Comparison of ENCODE assay signal across 24 cellular contexts in genomic region chr15:68303134-68303533, GRCh38.
"Had no signal": no experiment of that assay in that cellular context is flagged by ENCODE, and none has a peak within 500 bp of the region (broad histone marks: within the 10 kb centered on the region; RNA-seq: fewer than 3 reads in every experiment).

No MANE protein-coding gene starts in this region.

- ATAC-seq: activated CD4-positive, alpha-beta T cell treated with anti-CD3 and anti-CD28 coated beads for 36 hours; activated CD8-positive, alpha-beta T cell treated with anti-CD3 and anti-CD28 coated beads, Interleukin-2, amount 10 ng/mL, durations not matched to agents 7 days and 5 days; body of pancreas; effector memory CD8-positive, alpha-beta T cell; gastrocnemius medialis; left ventricle myocardium superior; pancreas; psoas muscle; WTC11 had no signal

- H3K36me3 ChIP-seq: pancreas, spleen, transverse colon had no signal

- H3K4me3 ChIP-seq: body of pancreas, gastrocnemius medialis, hepatocyte, pancreas, psoas muscle, spleen, testis, transverse colon had no signal

- H3K9me3 ChIP-seq: body of pancreas, gastrocnemius medialis, pancreas, psoas muscle, spleen, testis, transverse colon had no signal

- H3K27ac ChIP-seq: body of pancreas, gastrocnemius medialis, hepatocyte, pancreas, psoas muscle, spleen, testis, transverse colon had no signal

- H3K4me1 ChIP-seq: body of pancreas had no signal

- H3K27me3 ChIP-seq: body of pancreas, gastrocnemius medialis, hepatocyte, pancreas, testis, transverse colon had no signal

- DNase-seq: activated CD4-positive, alpha-beta T cell treated with anti-CD3 and anti-CD28 coated beads for 36 hours; activated effector memory CD4-positive, alpha-beta T cell treated with Interleukin-2 at 50 U/mL for 16 hours; activated naive CD4-positive, alpha-beta T cell treated with Interleukin-2 at 50 U/mL for 16 hours; anterior cingulate cortex; cortex of kidney; effector memory CD8-positive, alpha-beta T cell; erythroblast; gastrocnemius medialis; glutamatergic neuron; islet precursor cell; left ventricle myocardium superior; naive B cell; nephron progenitor cell; pancreas; psoas muscle; stimulated activated naive CD4-positive, alpha-beta T cell treated with Interleukin-2 at 50 U/mL for 16 hours; SW 1271; transverse colon had no signal
